1 cellular context compared by ENCODE assay signal in genomic region chr11:118980191-118980881, GRCh38.
TF ChIP-seq lines count a peak whose summit lies in the region.

No MANE protein-coding gene starts in this region.

TF ChIP-seq in K562, 482 proteins besides CTCF, POLR2A, EP300 and RAD21 (continued from another document and continues in another):
- no peak for TF ChIP-seq ZBTB49 (CRISPR knock-in tag; IDR thresholded peaks at IDR 0.05; ENCODE audit: borderline replicate concordance)
- TF ChIP-seq AFF4 (CRISPR knock-in tag; IDR thresholded peaks at IDR 0.05): no peak
- no peak for TF ChIP-seq BRCA1 (IDR thresholded peaks at IDR 0.05)
- TF ChIP-seq BRCA1 (CRISPR knock-in tag; IDR thresholded peaks at IDR 0.05): no peak
- no peak for TF ChIP-seq PRPF4 (IDR thresholded peaks at IDR 0.05; ENCODE audit: insufficient read depth, low read depth, low read length, poor library complexity, severe bottlenecking)
- no peak for TF ChIP-seq EHMT2 (IDR thresholded peaks at IDR 0.05)
- TF ChIP-seq KAT7 (CRISPR knock-in tag; IDR thresholded peaks at IDR 0.05; ENCODE audit: borderline replicate concordance): no peak
- TF ChIP-seq HEY1 (CRISPR knock-in tag; IDR thresholded peaks at IDR 0.05; ENCODE audit: borderline replicate concordance): no peak
- no peak for TF ChIP-seq POU5F1 (IDR thresholded peaks at IDR 0.05; ENCODE audit: borderline replicate concordance, low read depth, low read length, partially characterized antibody)
- no peak for TF ChIP-seq CHCHD3 (CRISPR knock-in tag; IDR thresholded peaks at IDR 0.05)
- TF ChIP-seq PRDM10 (IDR thresholded peaks at IDR 0.05; ENCODE audit: partially characterized antibody): no peak
- TF ChIP-seq RBBP5 (IDR thresholded peaks at IDR 0.05; ENCODE audit: borderline replicate concordance, insufficient read depth, low read length, poor library complexity, severe bottlenecking): no peak
- TF ChIP-seq DPF2 (IDR thresholded peaks at IDR 0.05): peak; percentile 80
- no peak for TF ChIP-seq ZNF398 (CRISPR knock-in tag; IDR thresholded peaks at IDR 0.05)
- TF ChIP-seq ZNF75A (CRISPR knock-in tag; IDR thresholded peaks at IDR 0.05): no peak
- no peak for TF ChIP-seq HMG20B (CRISPR knock-in tag; IDR thresholded peaks at IDR 0.05)
- TF ChIP-seq ARID3A (IDR thresholded peaks at IDR 0.05; ENCODE audit: borderline replicate concordance, low read depth, low read length): no peak
- TF ChIP-seq TCF7L2 (IDR thresholded peaks at IDR 0.05; ENCODE audit: low read depth, low read length): no peak
- TF ChIP-seq DACH1 (IDR thresholded peaks at IDR 0.05; ENCODE audit: partially characterized antibody): no peak
- no peak for TF ChIP-seq SNAPC5 (CRISPR knock-in tag; IDR thresholded peaks at IDR 0.05)
- TF ChIP-seq TFAM (CRISPR knock-in tag; conservative IDR thresholded peaks at IDR 0.05): no peak
- TF ChIP-seq HDAC8 (tag; IDR thresholded peaks at IDR 0.05): no peak
- TF ChIP-seq CREB5 (CRISPR knock-in tag; IDR thresholded peaks at IDR 0.05): no peak
- TF ChIP-seq SP2 (IDR thresholded peaks at IDR 0.05; ENCODE audit: extremely low read depth, low read depth, low read length, poor library complexity, severe bottlenecking): no peak
- no peak for TF ChIP-seq ZNF184 (CRISPR knock-in tag; IDR thresholded peaks at IDR 0.05)
- TF ChIP-seq ZNF311 (CRISPR knock-in tag; IDR thresholded peaks at IDR 0.05): no peak
- no peak for TF ChIP-seq MLLT1 (IDR thresholded peaks at IDR 0.05)
- no peak for TF ChIP-seq ZNF551 (CRISPR knock-in tag; IDR thresholded peaks at IDR 0.05)
- no peak for TF ChIP-seq BRD4 (IDR thresholded peaks at IDR 0.05)
- TF ChIP-seq KLF6 (CRISPR knock-in tag; IDR thresholded peaks at IDR 0.05; ENCODE audit: borderline replicate concordance): peak; percentile 11; the same call in 1 of the 2 replicates
- no peak; the same call in 1 of the 2 replicates for TF ChIP-seq CREB3 (tag; conservative IDR thresholded peaks at IDR 0.05; ENCODE audit: low read depth)
- TF ChIP-seq POLR2AphosphoS2 (IDR thresholded peaks at IDR 0.05; ENCODE audit: low read length): no peak
- no peak for TF ChIP-seq DIDO1 (tag; IDR thresholded peaks at IDR 0.05; ENCODE audit: low read depth)
- TF ChIP-seq ZNF785 (CRISPR knock-in tag; IDR thresholded peaks at IDR 0.05): no peak
- TF ChIP-seq ZNF778 (CRISPR knock-in tag; IDR thresholded peaks at IDR 0.05): no peak
- peak; percentile 62 for TF ChIP-seq BRD9 (IDR thresholded peaks at IDR 0.05; ENCODE audit: low read depth, partially characterized antibody)
- TF ChIP-seq ZBTB33 (CRISPR knock-in tag; IDR thresholded peaks at IDR 0.05): peak; percentile 54; the same call in 1 of the 2 replicates
- TF ChIP-seq SIN3B (IDR thresholded peaks at IDR 0.05; ENCODE audit: low read depth): no peak; the same call in 1 of the 2 replicates
